ENCODE assay signal across 24 cellular contexts in the genomic region with DNA sequence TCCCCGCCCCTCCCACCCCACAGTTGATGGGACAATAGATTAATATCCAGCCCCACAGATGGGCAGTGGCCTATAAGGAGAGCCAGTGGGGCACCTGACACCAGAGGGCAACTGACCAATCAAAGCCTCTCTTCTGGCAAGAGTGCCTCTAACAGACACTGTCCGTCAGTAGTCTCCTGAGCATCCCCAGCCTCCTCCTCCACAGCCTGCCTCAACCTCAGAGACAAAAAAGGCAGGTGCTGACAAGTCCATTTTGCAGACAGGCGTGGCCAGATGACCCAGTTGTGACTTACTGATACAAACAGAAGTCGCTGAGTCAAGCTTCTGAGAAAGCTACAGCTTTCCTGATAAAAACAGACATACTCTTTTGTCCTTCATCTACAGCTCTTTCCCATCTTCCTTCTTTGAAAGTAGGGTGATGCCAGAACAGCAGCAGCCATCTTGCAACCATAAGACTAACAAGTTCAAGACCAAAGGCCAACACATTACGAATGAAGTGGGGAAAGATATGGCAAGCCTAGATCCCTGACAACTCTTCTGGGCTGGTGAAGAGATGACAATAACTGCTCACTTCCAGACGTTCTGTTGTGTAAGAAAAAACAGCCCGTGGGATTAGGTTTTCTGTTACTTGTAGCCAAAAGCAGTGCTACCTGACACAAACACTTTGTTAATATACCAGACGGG. TPM values are rescaled to one million over a fixed set of nuclear protein-coding genes. Genes with fewer than 3 reads are reported as not detected.
DNase-seq lines count a peak whose midpoint lies in the region; ATAC-seq, FAIRE-seq and TF ChIP-seq lines count a peak whose summit lies in the region.
"Had no signal": no experiment of that assay in that cellular context is flagged by ENCODE, and none has a peak within 500 bp of the region (broad histone marks: within the 10 kb centered on the region; RNA-seq: fewer than 3 reads in every experiment).

No MANE protein-coding gene starts in this region.

- H3K4me1 Mint-ChIP-seq in activated CD4-positive, alpha-beta T cell treated with anti-CD3 and anti-CD28 coated beads for 36 hours: peaks cover 28% of the 10 kb centered on the region

- BruUV-seq in IMR-90 (replicated peaks; lab: Mats Ljungman, UMichigan) (no TSS peak), K562 (replicated peaks; lab: Mats Ljungman, UMichigan) (no TSS peak)

- POLR2A ChIA-PET in activated CD4-positive, alpha-beta T cell treated with anti-CD3 and anti-CD28 coated beads for 36 hours (lab: Charles Lee): no interaction called here
- POLR2A ChIA-PET in IMR-90 (lab: Charles Lee; ENCODE audit: unreplicated experiment): no interaction called here
- POLR2A ChIA-PET in K562 (lab: Yijun Ruan, JAX): interaction anchor here (0.5 to 8.9 kb wide), 12 partner anchors 10 to 1234 kb away, joined by 3 to 80 read pairs (median 4); partner anchors contain the start of genes C6orf89 and PPIL1

- no peak overlapping the region for H4K5ac ChIP-seq in IMR-90 (ENCODE audit: low read depth, low read length)

- TF ChIP-seq POLR2A in IMR-90 (IDR thresholded peaks at IDR 0.05; ENCODE audit: low read depth, low read length): no peak
- TF ChIP-seq POLR2A in K562 (conservative IDR thresholded peaks at IDR 0.05): peak; percentile 46; the same call in 1 of the 2 replicates

- H2AFZ ChIP-seq in IMR-90 (replicated peaks; ENCODE audit: low read length, poor library complexity) (no peak overlapping the region), K562 (ENCODE audit: low read depth, low read length) (peak overlapping the region; percentile 63), keratinocyte (ENCODE audit: control insufficient read depth, low read length) (no peak overlapping the region)

- H3K36me3 ChIP-seq in IMR-90 (ENCODE audit: control insufficient read depth, insufficient read depth, low read length) (peaks cover 6% of the 10 kb centered on the region; the same call in 1 of the 2 replicates), K562 (ENCODE audit: control insufficient read depth, insufficient read depth, low read length) (peaks cover 86% of the 10 kb centered on the region), keratinocyte (ENCODE audit: control insufficient read depth in 2 of 2, extremely low read depth in 1 of 2, insufficient read depth in 2 of 2, low read length in 2 of 2) (peaks cover 6 to 9% of the 10 kb centered on the region in 2 experiments)

- no peak overlapping the region for H3K23ac ChIP-seq in IMR-90 (ENCODE audit: low read depth, low read length)

- peaks cover 25% of the 10 kb centered on the region for H3K9me1 ChIP-seq in IMR-90 (ENCODE audit: insufficient read depth, low read length)
- H3K9me1 ChIP-seq in K562 (ENCODE audit: control insufficient read depth, insufficient read depth, low read length): no peaks in the 10 kb centered on the region
- no peaks in the 10 kb centered on the region for H3K9me1 ChIP-seq in keratinocyte (ENCODE audit: control insufficient read depth, extremely low read depth, insufficient read depth, low read length)

- peak; percentile 96 for TF ChIP-seq EP300 in K562 (IDR thresholded peaks at IDR 0.05; ENCODE audit: low read length)

- no peak overlapping the region for H3K9ac ChIP-seq in IMR-90 (ENCODE audit: low read depth, low read length)
- peak overlapping the region in 1 of 2 experiments; percentile 65; a peak in 2 of 4 replicates for H3K9ac ChIP-seq in K562 (ENCODE audit: insufficient read depth in 1 of 2, low read depth in 2 of 2, low read length in 2 of 2)
- H3K9ac ChIP-seq in keratinocyte (ENCODE audit: control insufficient read depth, extremely low read depth, insufficient read depth, low read length): no peak overlapping the region

- H3K79me2 ChIP-seq in K562 (ENCODE audit: control insufficient read depth, insufficient read depth, low read length): peaks cover 93% of the 10 kb centered on the region
- H3K79me2 ChIP-seq in keratinocyte (ENCODE audit: control insufficient read depth, insufficient read depth, low read length): peaks cover 42% of the 10 kb centered on the region

- no peaks in the 10 kb centered on the region for H3K27me3 ChIP-seq in IMR-90 (ENCODE audit: control insufficient read depth, insufficient read depth, low read length)
- no peaks in the 10 kb centered on the region for H3K27me3 ChIP-seq in K562 (ENCODE audit: control insufficient read depth in 2 of 2, insufficient read depth in 2 of 2, low read length in 2 of 2)
- no peaks in the 10 kb centered on the region for H3K27me3 ChIP-seq in keratinocyte (ENCODE audit: control insufficient read depth, extremely low read depth, insufficient read depth, low read length)
- H3K27me3 ChIP-seq: left lung, tibial nerve had no signal

- H3K4me2 ChIP-seq in IMR-90 (ENCODE audit: low read depth, low read length): no peak overlapping the region
- peak overlapping the region; percentile 65 for H3K4me2 ChIP-seq in K562 (ENCODE audit: insufficient read depth, low read length)
- H3K4me2 ChIP-seq in keratinocyte (ENCODE audit: control insufficient read depth, extremely low read depth, insufficient read depth, low read depth, low read length): peak overlapping the region; percentile 17

- H3K27me3 Mint-ChIP-seq in activated CD4-positive, alpha-beta T cell treated with anti-CD3 and anti-CD28 coated beads for 36 hours: no peaks in the 10 kb centered on the region

- no peak overlapping the region for H2BK120ac ChIP-seq in IMR-90 (ENCODE audit: low read depth, low read length)

- H2BK20ac ChIP-seq in IMR-90 (ENCODE audit: low read depth, low read length): no peak overlapping the region

- no peak overlapping the region for H2BK5ac ChIP-seq in IMR-90 (ENCODE audit: low read depth, low read length, poor library complexity, severe bottlenecking)

- FAIRE-seq in K562 (lab: Jason Lieb, UNC) (peak; percentile 98), keratinocyte (lab: Jason Lieb, UNC) (peak; percentile 81)

- DNase-seq in activated CD4-positive, alpha-beta T cell treated with anti-CD3 and anti-CD28 coated beads for 36 hours: no peak
- DNase-seq in activated CD4-positive, alpha-beta T cell treated with anti-CD3 and anti-CD28 coated beads, Interleukin-2, amount 50 U/mL, for 48 hours: no peak
- DNase-seq in IMR-90 (no peak), K562 (ENCODE audit: extremely low read depth in 1 of 4, low spot score in 3 of 4) (peak; percentile 82 to 97 (median 88)), keratinocyte (ENCODE audit: low read depth, low spot score) (peak; percentile 35), NCI-H128 (lab: John Stamatoyannopoulos, UW; ENCODE audit: unreplicated experiment) (no peak), activated gamma-delta T cell treated with Interleukin-2 at 50 U/mL for 16 hours (no peak)
- DNase-seq: activated CD4-positive, alpha-beta T cell treated with anti-CD3 and anti-CD28 coated beads for 4 hours; activated naive CD4-positive, alpha-beta T cell treated with anti-CD3 and anti-CD28 coated beads, Interleukin-2, amount 50 U/mL, for 16 hours; AML-193; anterior cingulate cortex; effector CD4-positive, alpha-beta T cell; left lung; NCI-H1417; NCI-H2107; stimulated activated naive CD8-positive, alpha-beta T cell treated with anti-CD3 and anti-CD28 coated beads, Interleukin-15, Interleukin-2, amounts not matched to agents 100 U/mL and 50 U/mL, for 24 hours had no signal

- peaks cover 5% of the 10 kb centered on the region for H3K4me1 ChIP-seq in IMR-90 (ENCODE audit: control insufficient read depth, insufficient read depth, low read length)
- H3K4me1 ChIP-seq in K562 (replicated peaks in 1 of 2; ENCODE audit: control insufficient read depth in 2 of 2, insufficient read depth in 2 of 2, low read length in 2 of 2): peaks cover 30 to 42% of the 10 kb centered on the region in 2 experiments
- H3K4me1 ChIP-seq in keratinocyte (ENCODE audit: control insufficient read depth, extremely low read depth, insufficient read depth, low read length): peaks cover 14% of the 10 kb centered on the region
- H3K4me1 ChIP-seq: HAP-1, left lung had no signal

- H3K9me3 Mint-ChIP-seq in activated CD4-positive, alpha-beta T cell treated with anti-CD3 and anti-CD28 coated beads for 36 hours (ENCODE audit: low read depth): no peaks in the 10 kb centered on the region
- H3K9me3 Mint-ChIP-seq: T-helper 2 cell treated with Interferon-gamma antibody and Interleukin-4, amounts not matched to agents 5 μg/mL and 100 μg/mL, for 36 hours had no signal

- no peak overlapping the region for H3K18ac ChIP-seq in IMR-90 (ENCODE audit: low read depth, low read length)

- intact Hi-C loops in activated CD4-positive, alpha-beta T cell treated with anti-CD3 and anti-CD28 coated beads for 36 hours (cut with DNase I, micrococcal nuclease): no loop called here
- intact Hi-C loops in IMR-90 (cut with micrococcal nuclease): no loop called here
- intact Hi-C loops in K562 (cut with micrococcal nuclease): no loop called here

- CTCF ChIA-PET in activated CD4-positive, alpha-beta T cell treated with anti-CD3 and anti-CD28 coated beads for 36 hours (lab: Charles Lee): interaction anchor here (3.4 kb wide), 1 partner anchor 11 kb away, joined by 30 read pairs; no protein-coding TSS in a partner anchor
- CTCF ChIA-PET in IMR-90 (lab: Yijun Ruan, JAX): no interaction called here
- CTCF ChIA-PET in K562 (lab: Yijun Ruan, JAX; ENCODE audit: low intra/inter-chr PET ratio): no interaction called here

- H3K79me1 ChIP-seq in IMR-90 (ENCODE audit: low read depth in 1 of 2, low read length in 2 of 2): peaks cover 35 to 79% of the 10 kb centered on the region in 2 experiments

- H3K56ac ChIP-seq in IMR-90 (ENCODE audit: extremely low read depth, insufficient read depth, low read length): no peak overlapping the region

- H2AK5ac ChIP-seq in IMR-90 (ENCODE audit: low read depth, low read length): no peak overlapping the region

- H4K20me1 ChIP-seq in IMR-90 (ENCODE audit: insufficient read depth, low read length) (peaks cover 3% of the 10 kb centered on the region; the same call in 1 of the 2 replicates), K562 (replicated peaks; ENCODE audit: control insufficient read depth, insufficient read depth, low read length) (no peaks in the 10 kb centered on the region), keratinocyte (ENCODE audit: control insufficient read depth, extremely low read depth, insufficient read depth, low read length) (no peaks in the 10 kb centered on the region)

- dilution Hi-C loops in IMR-90 (cut with HindIII; ENCODE audit: low sequenced_read_pairs, unreplicated experiment) (no loop called here), keratinocyte (cut with MboI; ENCODE audit: extremely low pct_ligation_motif_present, low sequenced_read_pairs) (no loop called here)

- no peak overlapping the region for H4K8ac ChIP-seq in IMR-90 (ENCODE audit: low read depth in 2 of 2, low read length in 2 of 2)

- H2BK15ac ChIP-seq in IMR-90 (ENCODE audit: low read depth, low read length): no peak overlapping the region

- no peak overlapping the region for H3K27ac Mint-ChIP-seq in activated CD4-positive, alpha-beta T cell treated with anti-CD3 and anti-CD28 coated beads for 36 hours
- H3K27ac Mint-ChIP-seq: T-helper 2 cell treated with Interferon-gamma antibody and Interleukin-4, amounts not matched to agents 5 μg/mL and 100 μg/mL, for 36 hours had no signal

- H4K91ac ChIP-seq in IMR-90 (ENCODE audit: insufficient read depth, low read depth, low read length): no peak overlapping the region

- peak; percentile 47 for ATAC-seq in activated CD4-positive, alpha-beta T cell treated with anti-CD3 and anti-CD28 coated beads for 36 hours
- ATAC-seq in IMR-90 (ENCODE audit: low read depth): no peak
- ATAC-seq in K562: peak; percentile 96
- no peak for ATAC-seq in GM19328 (IDR thresholded peaks at IDR 0.05; ENCODE audit: unreplicated experiment)
- ATAC-seq: left lung; Panc1; stimulated activated naive CD8-positive, alpha-beta T cell treated with anti-CD3 and anti-CD28 coated beads, Interleukin-15, Interleukin-2, amounts not matched to agents 100 U/mL and 50 U/mL, for 24 hours had no signal

- WGBS in IMR-90 (ENCODE audit: extremely low coverage in 2 of 2, insufficient read length in 1 of 2), 2 experiments: 100% methylated on average over 3 of the region's 8 CpGs; no CpG with 5 or more reads in 1 of the 2 experiments
- WGBS in K562 (ENCODE audit: insufficient coverage, low coverage, missing lambda C conversion rate): 8% methylated on average over 8 of the region's 8 CpGs

- in situ Hi-C loops in IMR-90 (cut with MboI; ENCODE audit: low sequenced_read_pairs): no loop called here
- in situ Hi-C loops in K562 (cut with MboI): no loop called here

- H3K4me3 ChIP-seq in IMR-90 (ENCODE audit: insufficient read depth, low read depth, low read length) (no peak overlapping the region), K562 (no peak overlapping the region), keratinocyte (ENCODE audit: control insufficient read depth in 2 of 3, extremely low read depth in 1 of 3, insufficient read depth in 2 of 3, low read depth in 1 of 3, low read length in 3 of 3) (no peak overlapping the region)
- H3K4me3 ChIP-seq: HAP-1, left lung, SK-N-MC, skin epidermis, tibial nerve had no signal

- no peak overlapping the region for H3K27ac ChIP-seq in IMR-90 (ENCODE audit: insufficient read depth, low read length)
- peak overlapping the region; percentile 84 for H3K27ac ChIP-seq in K562 (ENCODE audit: extremely low read depth, low read depth, low read length)
- peak overlapping the region; percentile 10 for H3K27ac ChIP-seq in keratinocyte (ENCODE audit: control insufficient read depth, insufficient read depth, low read length)
- H3K27ac ChIP-seq: 22Rv1, left lung, SK-N-MC, tibial nerve had no signal

- no peak overlapping the region for H3K4me3 Mint-ChIP-seq in activated CD4-positive, alpha-beta T cell treated with anti-CD3 and anti-CD28 coated beads for 36 hours
- H3K4me3 Mint-ChIP-seq: T-helper 2 cell treated with Interferon-gamma antibody and Interleukin-4, amounts not matched to agents 5 μg/mL and 100 μg/mL, for 36 hours had no signal

- no peaks in the 10 kb centered on the region for H3K9me3 ChIP-seq in IMR-90 (ENCODE audit: control insufficient read depth, insufficient read depth, low read length)
- H3K9me3 ChIP-seq in K562 (replicated peaks; ENCODE audit: control insufficient read depth, insufficient read depth, low read depth, low read length): no peaks in the 10 kb centered on the region
- no peaks in the 10 kb centered on the region for H3K9me3 ChIP-seq in keratinocyte (ENCODE audit: control insufficient read depth, low read depth, low read length)
- H3K9me3 ChIP-seq: HAP-1, left lung, tibial nerve had no signal

- no peak for TF ChIP-seq CTCF in IMR-90 (conservative IDR thresholded peaks at IDR 0.05; ENCODE audit: low read depth, low read length)
- no peak for TF ChIP-seq CTCF in K562 (IDR thresholded peaks at IDR 0.05 in 2 of 3, conservative IDR thresholded peaks at IDR 0.05 in 1 of 3; ENCODE audit: insufficient read depth in 2 of 3, low read depth in 1 of 3, low read length in 3 of 3)
- no peak for TF ChIP-seq CTCF in keratinocyte (optimal IDR thresholded peaks at IDR 0.05 in 1 of 3, IDR thresholded peaks at IDR 0.05 in 1 of 3, conservative IDR thresholded peaks at IDR 0.05 in 1 of 3; ENCODE audit: extremely low read depth in 1 of 3, insufficient read depth in 2 of 3, low read length in 3 of 3)

- TF ChIP-seq RAD21 in IMR-90 (IDR thresholded peaks at IDR 0.05; ENCODE audit: low read length): no peak
- no peak; a peak in 1 of 4 replicates for TF ChIP-seq RAD21 in K562 (CRISPR knock-in tag; conservative IDR thresholded peaks at IDR 0.05 in 1 of 2, IDR thresholded peaks at IDR 0.05 in 1 of 2)

- H2AK9ac ChIP-seq in IMR-90 (replicated peaks; ENCODE audit: low read depth, low read length, poor library complexity): no peak overlapping the region

- 0 out of 2 replicates have a peak overlapping the region, but pooled peaks have one; percentile 65 for H3K14ac ChIP-seq in IMR-90 (replicated peaks; ENCODE audit: low read depth, low read length)

- H3K36me3 Mint-ChIP-seq in activated CD4-positive, alpha-beta T cell treated with anti-CD3 and anti-CD28 coated beads for 36 hours (ENCODE audit: low read depth): peaks cover 50% of the 10 kb centered on the region

- H3K4ac ChIP-seq in IMR-90 (ENCODE audit: low read depth, low read length): no peak overlapping the region

RNA-seq across cellular contexts. Expression of gene PPIL1, which starts 12.3 kb away (rescaled TPM):
- total RNA-seq in activated CD4-positive, alpha-beta T cell treated with anti-CD3 and anti-CD28 coated beads for 36 hours: 10 to 100 TPM; 45.9 to 46.0 TPM
- total RNA-seq in IMR-90 (2012; rRNA removed) (50.5 and 58.4 TPM in 2 replicates), K562 (2014; rRNA removed) (65.8 and 86.0 TPM in 2 replicates), K562 (2014; rRNA removed; fragmentation: Illumina TruSeq; extraction: Trizol) (130 and 132 TPM in 2 replicates), K562 (2015; rRNA removed; fragmentation: Illumina TruSeq; extraction: Trizol) (107 and 119 TPM in 2 replicates), K562 (2021) (86.9 and 90.1 TPM in 2 replicates)
- polyA plus RNA-seq in IMR-90 (2012; rRNA removed) (25.9 and 28.4 TPM in 2 replicates), K562 (2011; rRNA removed) (113 and 137 TPM in 2 replicates), K562 (2014; fragmentation: Illumina TruSeq; extraction: Trizol) (116 and 156 TPM in 2 replicates), K562 (2014; fragmentation: Nextera tagmentation; extraction: Ambion mirVana) (100 to 1,000 TPM; 195 to 205 TPM), K562 (2014; rRNA removed) (87.9 and 108 TPM in 2 replicates), keratinocyte (36.7 to 45.5 TPM (median 42.5 TPM) in 3 replicates)
- polyA plus RNA-seq in IMR-90 (2012; cell fraction: cytosol; rRNA removed): 14.4 and 17.5 TPM in 2 replicates
- polyA plus RNA-seq in IMR-90 (2012; cell fraction: nucleus; rRNA removed; ENCODE audit: low replicate concordance): 2.7 and 7.9 TPM in 2 replicates
- 16.9 and 22.0 TPM in 2 replicates for total RNA-seq in K562 (2011; cell fraction: chromatin; rRNA removed; ENCODE audit: low replicate concordance)
- 16.6 and 19.2 TPM in 2 replicates for total RNA-seq in K562 (2011; cell fraction: nucleolus; rRNA removed)
- total RNA-seq in K562 (2011; cell fraction: nucleoplasm; rRNA removed): 25.1 and 30.4 TPM in 2 replicates
- polyA plus RNA-seq in K562 (2011; cell fraction: cytosol; rRNA removed): 95.1 and 112 TPM in 2 replicates
- polyA plus RNA-seq in K562 (2011; cell fraction: nucleus; rRNA removed): 24.2 and 38.0 TPM in 2 replicates
- 81.7 and 93.9 TPM in 2 replicates for polyA plus RNA-seq in K562 (2012)
- polyA minus RNA-seq in K562 (2011; rRNA and poly(A)+ RNA removed): 105 and 126 TPM in 2 replicates
- polyA minus RNA-seq in K562 (2011; cell fraction: cytosol; rRNA and poly(A)+ RNA removed): 34.9 and 49.9 TPM in 2 replicates
- polyA minus RNA-seq in K562 (2011; cell fraction: nucleus; rRNA and poly(A)+ RNA removed): 11.2 and 16.2 TPM in 2 replicates
- 33.5 TPM for polyA plus RNA-seq in keratinocyte (2011; ENCODE audit: low read depth)
- polyA plus RNA-seq in keratinocyte (2011; cell fraction: cytosol; rRNA removed): 32.4 and 63.7 TPM in 2 replicates
- polyA plus RNA-seq in keratinocyte (2011; cell fraction: nucleus; rRNA removed): 14.8 and 15.8 TPM in 2 replicates
- polyA plus RNA-seq in keratinocyte (2012; ENCODE audit: low replicate concordance): 22.2 and 32.8 TPM in 2 replicates
- 21.5 to 54.4 TPM (median 40.1 TPM) in 3 replicates for polyA minus RNA-seq in keratinocyte
- 28.4 TPM for polyA minus RNA-seq in keratinocyte (2011; cell fraction: cytosol; rRNA and poly(A)+ RNA removed)
- polyA minus RNA-seq in keratinocyte (2011; cell fraction: nucleus; rRNA and poly(A)+ RNA removed): 9.1 and 12.2 TPM in 2 replicates

RNA-seq across cellular contexts. Expression of gene CPNE5, which starts 23.1 kb away (rescaled TPM):
- 1 to 10 TPM; 1.1 to 1.3 TPM for total RNA-seq in activated CD4-positive, alpha-beta T cell treated with anti-CD3 and anti-CD28 coated beads for 36 hours
- total RNA-seq in IMR-90 (2012; rRNA removed) (not detected in 2 replicates), K562 (2014; rRNA removed) (0.18 TPM in 1 of 2 replicates, not detected in the other), K562 (2014; rRNA removed; fragmentation: Illumina TruSeq; extraction: Trizol) (not detected in 2 replicates), K562 (2015; rRNA removed; fragmentation: Illumina TruSeq; extraction: Trizol) (0.14 TPM in 1 of 2 replicates, not detected in the other), K562 (2021) (0.47 and 0.49 TPM in 2 replicates)
- polyA plus RNA-seq in IMR-90 (2012; rRNA removed) (0.07 and 0.10 TPM in 2 replicates), K562 (2011; rRNA removed) (0.46 and 0.61 TPM in 2 replicates), K562 (2014; fragmentation: Illumina TruSeq; extraction: Trizol) (0.43 TPM in 1 of 2 replicates, not detected in the other), K562 (2014; fragmentation: Nextera tagmentation; extraction: Ambion mirVana) (1 to 10 TPM in 1 of 2 experiments, under 1 TPM in 1; 0.21 to 1.0 TPM), K562 (2014; rRNA removed) (0.69 TPM in 1 of 2 replicates, not detected in the other), keratinocyte (0.02 to 0.09 TPM (median 0.05 TPM) in 3 replicates)
- polyA plus RNA-seq in IMR-90 (2012; cell fraction: cytosol; rRNA removed): 0.03 and 0.05 TPM in 2 replicates
- polyA plus RNA-seq in IMR-90 (2012; cell fraction: nucleus; rRNA removed; ENCODE audit: low replicate concordance): 0.10 and 0.36 TPM in 2 replicates
- 1.5 and 2.5 TPM in 2 replicates for total RNA-seq in K562 (2011; cell fraction: chromatin; rRNA removed; ENCODE audit: low replicate concordance)
- 0.66 and 1.5 TPM in 2 replicates for total RNA-seq in K562 (2011; cell fraction: nucleolus; rRNA removed)
- total RNA-seq in K562 (2011; cell fraction: nucleoplasm; rRNA removed): 1.2 and 1.6 TPM in 2 replicates
- 0.19 and 0.31 TPM in 2 replicates for polyA plus RNA-seq in K562 (2011; cell fraction: cytosol; rRNA removed)
- polyA plus RNA-seq in K562 (2011; cell fraction: nucleus; rRNA removed): 1.2 and 1.9 TPM in 2 replicates
- polyA plus RNA-seq in K562 (2012): 0.33 and 1.8 TPM in 2 replicates
- polyA minus RNA-seq in K562 (2011; rRNA and poly(A)+ RNA removed): 0.67 TPM in 1 of 2 replicates, not detected in the other
- polyA minus RNA-seq in K562 (2011; cell fraction: cytosol; rRNA and poly(A)+ RNA removed): not detected in 2 replicates
- polyA minus RNA-seq in K562 (2011; cell fraction: nucleus; rRNA and poly(A)+ RNA removed): 0.78 and 0.81 TPM in 2 replicates
- not detected for polyA plus RNA-seq in keratinocyte (2011; ENCODE audit: low read depth)
- polyA plus RNA-seq in keratinocyte (2011; cell fraction: cytosol; rRNA removed): 0.06 TPM in 1 of 2 replicates, not detected in the other
- polyA plus RNA-seq in keratinocyte (2011; cell fraction: nucleus; rRNA removed): not detected in 2 replicates
- polyA plus RNA-seq in keratinocyte (2012; ENCODE audit: low replicate concordance): not detected in 2 replicates
- polyA minus RNA-seq in keratinocyte: not detected in 3 replicates
- polyA minus RNA-seq in keratinocyte (2011; cell fraction: cytosol; rRNA and poly(A)+ RNA removed): not detected
- polyA minus RNA-seq in keratinocyte (2011; cell fraction: nucleus; rRNA and poly(A)+ RNA removed): not detected in 2 replicates

RNA-seq across cellular contexts. Expression of gene C6orf89, which starts 23.4 kb away (rescaled TPM):
- 10 to 100 TPM; 29.5 to 36.2 TPM for total RNA-seq in activated CD4-positive, alpha-beta T cell treated with anti-CD3 and anti-CD28 coated beads for 36 hours
- total RNA-seq in IMR-90 (2012; rRNA removed) (39.2 and 52.3 TPM in 2 replicates), K562 (2014; rRNA removed) (47.2 and 63.5 TPM in 2 replicates), K562 (2014; rRNA removed; fragmentation: Illumina TruSeq; extraction: Trizol) (81.6 and 89.0 TPM in 2 replicates), K562 (2015; rRNA removed; fragmentation: Illumina TruSeq; extraction: Trizol) (56.9 and 58.5 TPM in 2 replicates), K562 (2021) (74.8 and 80.1 TPM in 2 replicates)
- polyA plus RNA-seq in IMR-90 (2012; rRNA removed) (26.8 and 30.8 TPM in 2 replicates), K562 (2011; rRNA removed) (92.9 and 95.9 TPM in 2 replicates), K562 (2014; fragmentation: Illumina TruSeq; extraction: Trizol) (96.1 and 111 TPM in 2 replicates), K562 (2014; fragmentation: Nextera tagmentation; extraction: Ambion mirVana) (10 to 100 TPM; 35.2 to 41.9 TPM), K562 (2014; rRNA removed) (46.7 and 67.6 TPM in 2 replicates), keratinocyte (29.0 to 34.9 TPM (median 31.0 TPM) in 3 replicates)
- 11.4 and 11.6 TPM in 2 replicates for polyA plus RNA-seq in IMR-90 (2012; cell fraction: cytosol; rRNA removed)
- 11.0 and 26.3 TPM in 2 replicates for polyA plus RNA-seq in IMR-90 (2012; cell fraction: nucleus; rRNA removed; ENCODE audit: low replicate concordance)
- total RNA-seq in K562 (2011; cell fraction: chromatin; rRNA removed; ENCODE audit: low replicate concordance): 94.9 and 122 TPM in 2 replicates
- total RNA-seq in K562 (2011; cell fraction: nucleolus; rRNA removed): 56.4 and 60.3 TPM in 2 replicates
- 122 and 177 TPM in 2 replicates for total RNA-seq in K562 (2011; cell fraction: nucleoplasm; rRNA removed)
- polyA plus RNA-seq in K562 (2011; cell fraction: cytosol; rRNA removed): 47.9 and 60.0 TPM in 2 replicates
- 59.9 and 67.0 TPM in 2 replicates for polyA plus RNA-seq in K562 (2011; cell fraction: nucleus; rRNA removed)
- polyA plus RNA-seq in K562 (2012): 71.0 and 74.5 TPM in 2 replicates
- polyA minus RNA-seq in K562 (2011; rRNA and poly(A)+ RNA removed): 51.7 and 54.4 TPM in 2 replicates
- 23.9 and 29.3 TPM in 2 replicates for polyA minus RNA-seq in K562 (2011; cell fraction: cytosol; rRNA and poly(A)+ RNA removed)
- 9.6 and 22.3 TPM in 2 replicates for polyA minus RNA-seq in K562 (2011; cell fraction: nucleus; rRNA and poly(A)+ RNA removed)
- 10.6 TPM for polyA plus RNA-seq in keratinocyte (2011; ENCODE audit: low read depth)
- 16.6 and 25.5 TPM in 2 replicates for polyA plus RNA-seq in keratinocyte (2011; cell fraction: cytosol; rRNA removed)
- 53.2 and 56.2 TPM in 2 replicates for polyA plus RNA-seq in keratinocyte (2011; cell fraction: nucleus; rRNA removed)
- 24.2 and 27.1 TPM in 2 replicates for polyA plus RNA-seq in keratinocyte (2012; ENCODE audit: low replicate concordance)
- polyA minus RNA-seq in keratinocyte: 22.0 to 34.1 TPM (median 30.7 TPM) in 3 replicates
- polyA minus RNA-seq in keratinocyte (2011; cell fraction: cytosol; rRNA and poly(A)+ RNA removed): 7.5 TPM
- 21.6 and 42.5 TPM in 2 replicates for polyA minus RNA-seq in keratinocyte (2011; cell fraction: nucleus; rRNA and poly(A)+ RNA removed)

Comparison
In these comparisons a context has a peak if more than half of its experiments do, and no peak if none do; other contexts are left out.
1. ATAC-seq: peak in activated CD4-positive, alpha-beta T cell treated with anti-CD3 and anti-CD28 coated beads for 36 hours (single experiment) and K562 (single experiment); none in IMR-90 (single experiment) and GM19328 (single experiment).
2. DNase-seq: peak in K562 (4 of 4) and keratinocyte (single experiment); none in activated CD4-positive, alpha-beta T cell treated with anti-CD3 and anti-CD28 coated beads for 36 hours (single experiment), activated CD4-positive, alpha-beta T cell treated with anti-CD3 and anti-CD28 coated beads, Interleukin-2, amount 50 U/mL, for 48 hours (0 of 2), IMR-90 (single experiment), NCI-H128 (single experiment) and activated gamma-delta T cell treated with Interleukin-2 at 50 U/mL for 16 hours (single experiment).